ENCODE assay signal across 34 cellular contexts in the genomic region with DNA sequence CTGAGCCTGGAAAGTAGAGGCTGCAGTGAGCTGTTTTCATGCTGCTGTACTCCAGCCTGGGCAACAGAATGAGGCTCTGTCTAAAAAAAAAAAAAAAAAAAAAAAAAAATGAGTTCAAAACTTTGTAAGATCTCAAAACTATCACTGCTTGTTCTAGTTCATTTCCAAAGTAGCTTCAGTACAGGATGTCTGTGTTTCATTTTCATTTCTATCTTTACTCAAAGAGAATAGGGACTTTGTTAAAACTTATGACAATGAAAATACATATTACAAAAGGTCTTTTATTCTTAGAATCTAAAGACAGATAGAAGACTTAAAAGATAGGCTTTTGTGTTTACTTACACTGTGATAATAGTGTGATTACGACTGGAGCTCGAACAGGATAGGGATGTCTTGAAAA.
"Had no signal": no experiment of that assay in that cellular context is flagged by ENCODE, and none has a peak within 500 bp of the region (broad histone marks: within the 10 kb centered on the region; RNA-seq: fewer than 3 reads in every experiment).

No MANE protein-coding gene starts in this region.

- H3K9me3 Mint-ChIP-seq: activated B cell treated with CpG ODN at 0.5 μM for 24 hours; activated CD4-positive, alpha-beta memory T cell treated with anti-CD3 and anti-CD28 coated beads for 36 hours; activated CD4-positive, alpha-beta T cell treated with anti-CD3 and anti-CD28 coated beads, Interleukin-2, amount 10 ng/mL, durations not matched to agents 24 days and 14 days; activated naive CD4-positive, alpha-beta T cell treated with anti-CD3 and anti-CD28 coated beads for 36 hours; activated naive CD4-positive, alpha-beta T cell treated with anti-CD3 and anti-CD28 coated beads, Interleukin-2, amount 50 U/mL, for 72 hours; activated naive CD8-positive, alpha-beta T cell treated with anti-CD3 and anti-CD28 coated beads for 36 hours; activated T-cell treated with anti-CD3 and anti-CD28 coated beads, Interleukin-2, amount 50 U/mL, for 4 hours; activated T-cell treated with anti-CD3 and anti-CD28 coated beads, Interleukin-2, amount 50 U/mL, for 72 hours; activated T-helper 1 cell treated with anti-CD3 and anti-CD28 coated beads, Interleukin-12 subunit alpha, Interleukin-12 subunit beta, Interleukin-2, Interleukin-4 antibody, amounts not matched to agents 30 ng/mL and 10 ng/mL and 1 ng/mL, durations not matched to agents 14 hours and 24 hours and 36 hours; activated T-helper 17 cell treated with anti-CD3 and anti-CD28 coated beads, Interleukin-2, amount 50 U/mL, for 72 hours; T-helper 1 cell treated with Interleukin-12 subunit alpha and Interleukin-12 subunit beta and Interleukin-4 antibody, amounts not matched to agents 30 μg/mL and 1 μg/mL, for 36 hours; T-helper 2 cell treated with Interferon-gamma antibody and Interleukin-4, amounts not matched to agents 5 μg/mL and 100 μg/mL, for 36 hours had no signal

- H3K4me3 Mint-ChIP-seq: activated B cell treated with CpG ODN at 0.5 μM for 24 hours; activated CD4-positive, alpha-beta memory T cell treated with anti-CD3 and anti-CD28 coated beads for 36 hours; activated CD4-positive, alpha-beta T cell treated with anti-CD3 and anti-CD28 coated beads, Interleukin-2, amount 10 ng/mL, durations not matched to agents 24 days and 14 days; activated CD8-positive, alpha-beta T cell treated with anti-CD3 and anti-CD28 coated beads for 36 hours; activated naive CD4-positive, alpha-beta T cell treated with anti-CD3 and anti-CD28 coated beads for 36 hours; activated naive CD8-positive, alpha-beta T cell treated with anti-CD3 and anti-CD28 coated beads for 36 hours; activated T-cell treated with anti-CD3 and anti-CD28 coated beads, Interleukin-2, amount 50 U/mL, for 4 hours; activated T-cell treated with anti-CD3 and anti-CD28 coated beads, Interleukin-2, amount 50 U/mL, for 72 hours; activated T-helper 1 cell treated with anti-CD3 and anti-CD28 coated beads, Interleukin-12 subunit alpha, Interleukin-12 subunit beta, Interleukin-2, Interleukin-4 antibody, amounts not matched to agents 30 ng/mL and 10 ng/mL and 1 ng/mL, durations not matched to agents 14 hours and 24 hours and 36 hours; activated T-helper 17 cell treated with anti-CD3 and anti-CD28 coated beads, Interleukin-2, amount 50 U/mL, for 72 hours; T-helper 1 cell treated with Interleukin-12 subunit alpha and Interleukin-12 subunit beta and Interleukin-4 antibody, amounts not matched to agents 30 μg/mL and 1 μg/mL, for 36 hours; T-helper 2 cell treated with Interferon-gamma antibody and Interleukin-4, amounts not matched to agents 5 μg/mL and 100 μg/mL, for 36 hours had no signal

- H3K4me3 ChIP-seq: adrenal gland, body of pancreas, breast epithelium had no signal

- H3K27ac Mint-ChIP-seq: activated B cell treated with CpG ODN at 0.5 μM for 24 hours; activated CD4-positive, alpha-beta memory T cell treated with anti-CD3 and anti-CD28 coated beads for 36 hours; activated CD4-positive, alpha-beta T cell treated with anti-CD3 and anti-CD28 coated beads, Interleukin-2, amount 10 ng/mL, durations not matched to agents 24 days and 14 days; activated CD8-positive, alpha-beta T cell treated with anti-CD3 and anti-CD28 coated beads for 36 hours; activated naive CD4-positive, alpha-beta T cell treated with anti-CD3 and anti-CD28 coated beads for 36 hours; activated naive CD4-positive, alpha-beta T cell treated with anti-CD3 and anti-CD28 coated beads, Interleukin-2, amount 50 U/mL, for 72 hours; activated naive CD8-positive, alpha-beta T cell treated with anti-CD3 and anti-CD28 coated beads for 36 hours; activated T-cell treated with anti-CD3 and anti-CD28 coated beads, Interleukin-2, amount 50 U/mL, for 72 hours; activated T-helper 1 cell treated with anti-CD3 and anti-CD28 coated beads, Interleukin-12 subunit alpha, Interleukin-12 subunit beta, Interleukin-2, Interleukin-4 antibody, amounts not matched to agents 30 ng/mL and 10 ng/mL and 1 ng/mL, durations not matched to agents 14 hours and 24 hours and 36 hours; activated T-helper 17 cell treated with anti-CD3 and anti-CD28 coated beads, Interleukin-2, amount 50 U/mL, for 72 hours; T-helper 1 cell treated with Interleukin-12 subunit alpha and Interleukin-12 subunit beta and Interleukin-4 antibody, amounts not matched to agents 30 μg/mL and 1 μg/mL, for 36 hours; T-helper 2 cell treated with Interferon-gamma antibody and Interleukin-4, amounts not matched to agents 5 μg/mL and 100 μg/mL, for 36 hours had no signal

- H3K27ac ChIP-seq: adrenal gland, body of pancreas, brain microvascular endothelial cell, breast epithelium, VCaP had no signal

- H3K36me3 Mint-ChIP-seq: activated CD4-positive, alpha-beta memory T cell treated with anti-CD3 and anti-CD28 coated beads for 36 hours; activated naive CD4-positive, alpha-beta T cell treated with anti-CD3 and anti-CD28 coated beads, Interleukin-2, amount 50 U/mL, for 72 hours; activated naive CD8-positive, alpha-beta T cell treated with anti-CD3 and anti-CD28 coated beads for 36 hours had no signal

- H3K27me3 Mint-ChIP-seq: activated B cell treated with CpG ODN at 0.5 μM for 24 hours; activated CD4-positive, alpha-beta memory T cell treated with anti-CD3 and anti-CD28 coated beads for 36 hours; activated CD4-positive, alpha-beta T cell treated with anti-CD3 and anti-CD28 coated beads, Interleukin-2, amount 10 ng/mL, durations not matched to agents 24 days and 14 days; activated CD8-positive, alpha-beta T cell treated with anti-CD3 and anti-CD28 coated beads for 36 hours; activated naive CD8-positive, alpha-beta T cell treated with anti-CD3 and anti-CD28 coated beads for 36 hours; activated T-helper 17 cell treated with anti-CD3 and anti-CD28 coated beads, Interleukin-2, amount 50 U/mL, for 72 hours had no signal

- ATAC-seq: activated CD8-positive, alpha-beta T cell treated with anti-CD3 and anti-CD28 coated beads for 36 hours; activated naive CD4-positive, alpha-beta T cell treated with anti-CD3 and anti-CD28 coated beads, Interleukin-2, amount 50 U/mL, for 72 hours; activated T-cell treated with anti-CD3 and anti-CD28 coated beads, Interleukin-2, amount 50 U/mL, for 4 hours; activated T-cell treated with anti-CD3 and anti-CD28 coated beads, Interleukin-2, amount 50 U/mL, for 72 hours; activated T-helper 17 cell treated with anti-CD3 and anti-CD28 coated beads, Interleukin-2, amount 50 U/mL, for 72 hours; body of pancreas had no signal

- H3K9me3 ChIP-seq: adrenal gland, body of pancreas, breast epithelium had no signal

- H3K4me1 Mint-ChIP-seq: activated B cell treated with CpG ODN at 0.5 μM for 24 hours; activated CD4-positive, alpha-beta T cell treated with anti-CD3 and anti-CD28 coated beads, Interleukin-2, amount 10 ng/mL, durations not matched to agents 24 days and 14 days; activated naive CD8-positive, alpha-beta T cell treated with anti-CD3 and anti-CD28 coated beads for 36 hours; activated T-helper 17 cell treated with anti-CD3 and anti-CD28 coated beads, Interleukin-2, amount 50 U/mL, for 72 hours had no signal

- H3K36me3 ChIP-seq: adrenal gland, brain microvascular endothelial cell, breast epithelium had no signal

- H3K4me1 ChIP-seq: adrenal gland, body of pancreas, breast epithelium had no signal

- H3K27me3 ChIP-seq: adrenal gland, body of pancreas, brain microvascular endothelial cell, breast epithelium had no signal

- DNase-seq: activated B cell treated with CpG ODN at 0.5 μM for 24 hours; activated CD4-positive, alpha-beta memory T cell treated with anti-CD3 and anti-CD28 coated beads for 36 hours; activated CD4-positive, alpha-beta T cell treated with anti-CD3 and anti-CD28 coated beads for 4 hours; activated CD4-positive, alpha-beta T cell treated with anti-CD3 and anti-CD28 coated beads, Interleukin-2, amount 10 ng/mL, durations not matched to agents 24 days and 14 days; activated CD4-positive, alpha-beta T cell treated with anti-CD3 and anti-CD28 coated beads, Interleukin-2, amount 50 U/mL, for 1 hour; activated CD4-positive, alpha-beta T cell treated with anti-CD3 and anti-CD28 coated beads, Interleukin-2, amount 50 U/mL, for 4 hours; activated CD4-positive, CD25-positive, alpha-beta regulatory T cell treated with anti-CD3 and anti-CD28 coated beads, Interleukin-2, amount 50 U/mL, for 72 hours; activated CD8-positive, alpha-beta memory T cell treated with anti-CD3 and anti-CD28 coated beads, Interleukin-2, amount 50 U/mL, for 4 hours; activated CD8-positive, alpha-beta T cell treated with anti-CD3 and anti-CD28 coated beads for 36 hours; activated effector memory CD4-positive, alpha-beta T cell treated with anti-CD3 and anti-CD28 coated beads, Interleukin-2, amount 50 U/mL, for 16 hours; activated gamma-delta T cell treated with Interleukin-2 at 50 U/mL for 16 hours; activated naive CD4-positive, alpha-beta T cell; activated naive CD4-positive, alpha-beta T cell treated with anti-CD3 and anti-CD28 coated beads for 36 hours; activated naive CD4-positive, alpha-beta T cell treated with anti-CD3 and anti-CD28 coated beads, Interleukin-2, amount 50 U/mL, for 16 hours; activated naive CD8-positive, alpha-beta T cell treated with anti-CD3 and anti-CD28 coated beads for 36 hours; activated T-cell treated with anti-CD3 and anti-CD28 coated beads for 4 hours; activated T-cell treated with anti-CD3 and anti-CD28 coated beads, Interleukin-2, amount 50 U/mL, for 1 hour; activated T-cell treated with anti-CD3 and anti-CD28 coated beads, Interleukin-2, amount 50 U/mL, for 4 hours; activated T-cell treated with anti-CD3 and anti-CD28 coated beads, Interleukin-2, amount 50 U/mL, for 72 hours; adrenal gland; amniotic stem cell; aorta; body of pancreas; brain microvascular endothelial cell; central memory CD4-positive, alpha-beta T cell; T-helper 2 cell; T-helper 9 cell had no signal
